In the genomic region with DNA sequence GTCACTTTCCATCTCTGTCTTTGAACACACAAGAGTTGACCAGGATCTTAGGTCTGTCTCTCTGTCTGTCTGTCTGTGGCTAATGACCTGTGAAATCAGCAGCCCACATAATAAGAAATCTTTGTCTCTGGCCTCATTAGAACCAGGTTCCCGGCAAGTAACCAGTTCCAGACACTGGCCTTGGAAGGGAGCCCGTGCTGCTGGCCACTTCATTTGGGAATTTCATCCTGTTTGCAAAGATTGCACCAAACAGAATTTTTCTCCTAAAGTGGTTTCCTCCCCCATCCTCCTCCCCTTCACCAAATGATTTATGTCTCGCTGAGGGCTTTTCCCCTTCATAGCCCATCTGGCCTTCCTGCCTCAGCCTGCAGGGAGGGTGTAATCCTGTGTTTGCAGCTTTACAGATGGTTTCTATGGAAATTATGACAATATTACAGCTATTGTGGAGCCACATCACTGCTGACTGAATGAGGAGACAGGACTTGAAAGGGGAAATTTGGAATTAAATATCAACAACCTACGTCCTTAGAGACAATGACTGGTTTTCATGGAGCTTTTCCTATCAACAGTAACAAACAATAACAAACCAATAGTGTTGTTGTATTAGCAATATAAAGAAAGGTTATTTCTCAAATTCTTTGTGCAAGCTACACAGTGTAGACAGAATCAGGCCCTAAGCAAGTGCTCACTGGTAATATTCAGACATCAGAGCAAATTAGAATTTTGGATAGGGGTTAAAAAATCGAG, we compare ENCODE assay signal across 10 cellular contexts. TPM values are rescaled to one million over a fixed set of nuclear protein-coding genes. Genes with fewer than 3 reads are reported as not detected.
DNase-seq lines count a peak whose midpoint lies in the region; ATAC-seq, FAIRE-seq and TF ChIP-seq lines count a peak whose summit lies in the region.
"Had no signal": no experiment of that assay in that cellular context is flagged by ENCODE, and none has a peak within 500 bp of the region (broad histone marks: within the 10 kb centered on the region; RNA-seq: fewer than 3 reads in every experiment).

No MANE protein-coding gene starts in this region.

- H3K9me3 ChIP-seq in liver (ENCODE audit: control insufficient read depth in 4 of 4, low read length in 3 of 4): no peaks in the 10 kb centered on the region
- no peaks in the 10 kb centered on the region for H3K9me3 ChIP-seq in HepG2 (ENCODE audit: low read length)
- no peaks in the 10 kb centered on the region for H3K9me3 ChIP-seq in tibial nerve

- H3K27ac ChIP-seq in liver (ENCODE audit: low read depth in 1 of 2, low read length in 2 of 2) (peak overlapping the region; percentile 14 to 39), HepG2 (ENCODE audit: extremely low read length, insufficient read depth, low read length) (no peak overlapping the region), tibial nerve (peak overlapping the region; percentile 3 to 81 (median 58))
- H3K27ac ChIP-seq: C4-2B, SJCRH30 had no signal

- TF ChIP-seq EP300 in HepG2 (IDR thresholded peaks at IDR 0.05; ENCODE audit: low read depth in 2 of 2, low read length in 2 of 2) (no peak), HepG2 (CRISPR knock-in tag; IDR thresholded peaks at IDR 0.05; ENCODE audit: borderline replicate concordance) (no peak), tibial nerve (IDR thresholded peaks at IDR 0.05) (peak in 1 of 2 donors; percentile 62)

- no peaks in the 10 kb centered on the region for H3K79me2 ChIP-seq in HepG2 (ENCODE audit: insufficient read depth, low read length)

- H3K4me2 ChIP-seq in HepG2 (ENCODE audit: low read depth, low read length): no peak overlapping the region

- H3K4me3 ChIP-seq in liver (ENCODE audit: low read depth in 1 of 3, low read length in 3 of 3) (no peak overlapping the region), HepG2 (replicated peaks in 1 of 3; ENCODE audit: insufficient read depth in 1 of 3, low read depth in 2 of 3, low read length in 3 of 3) (no peak overlapping the region), tibial nerve (no peak overlapping the region)
- H3K4me3 ChIP-seq: SJCRH30 had no signal

- FAIRE-seq in HepG2 (lab: Jason Lieb, UNC): no peak

- ATAC-seq in HepG2: no peak
- no peak for ATAC-seq in GM18511 (IDR thresholded peaks at IDR 0.05; ENCODE audit: unreplicated experiment)

- TF ChIP-seq RAD21 in liver (IDR thresholded peaks at IDR 0.05): no peak
- no peak for TF ChIP-seq RAD21 in HepG2 (CRISPR knock-in tag; IDR thresholded peaks at IDR 0.05)

- H3K9ac ChIP-seq in liver (ENCODE audit: low read depth in 1 of 2, low read length in 2 of 2): peak overlapping the region in 1 of 2 donors; percentile 77
- no peak overlapping the region for H3K9ac ChIP-seq in HepG2 (ENCODE audit: insufficient read depth, low read depth, low read length)

- H3K27me3 ChIP-seq in liver (ENCODE audit: control insufficient read depth in 4 of 4, insufficient read depth in 4 of 4, low read length in 3 of 4) (peaks cover 0 to 2% (median 0%) of the 10 kb centered on the region in 4 donors), HepG2 (ENCODE audit: control insufficient read depth in 1 of 2, insufficient read depth in 2 of 2, low read length in 2 of 2) (no peaks in the 10 kb centered on the region; a peak in 2 of 5 replicates), tibial nerve (no peaks in the 10 kb centered on the region)
- H3K27me3 ChIP-seq: SJCRH30 had no signal

- no peaks in the 10 kb centered on the region for H3K36me3 ChIP-seq in liver (ENCODE audit: control insufficient read depth in 4 of 4, insufficient read depth in 3 of 4, low read depth in 1 of 4, low read length in 3 of 4)
- H3K36me3 ChIP-seq in HepG2 (replicated peaks in 1 of 2; ENCODE audit: control insufficient read depth in 1 of 2, insufficient read depth in 2 of 2, low read length in 2 of 2): no peaks in the 10 kb centered on the region
- no peaks in the 10 kb centered on the region for H3K36me3 ChIP-seq in tibial nerve
- H3K36me3 ChIP-seq: SJCRH30 had no signal

- DNase-seq in HepG2 (ENCODE audit: low spot score): no peak
- DNase-seq in amniotic epithelial cell (ENCODE audit: low read depth): peak; percentile 99
- peak; percentile 95 for DNase-seq in kidney glomerular epithelial cell (lab: John Stamatoyannopoulos, UW)
- peak; percentile 49 to 77 for DNase-seq in tibial nerve (ENCODE audit: low spot score in 2 of 2)
- DNase-seq in NCI-H1048 (lab: John Stamatoyannopoulos, UW): no peak
- DNase-seq in activated CD8-positive, alpha-beta memory T cell treated with anti-CD3 and anti-CD28 coated beads, Interleukin-2, amount 50 U/mL, for 4 hours: no peak

- 52% methylated on average over 5 of the region's 5 CpGs for WGBS in liver
- 3% methylated on average over 4 of the region's 5 CpGs for WGBS in HepG2 (ENCODE audit: low lambda C conversion rate)
- WGBS in tibial nerve, 2 donors: 20 to 22% methylated on average over 5 of the region's 5 CpGs

- H3K4me1 ChIP-seq in liver (ENCODE audit: control insufficient read depth in 4 of 4, insufficient read depth in 4 of 4, low read length in 3 of 4) (no peaks in the 10 kb centered on the region), HepG2 (ENCODE audit: insufficient read depth, low read length) (no peaks in the 10 kb centered on the region), tibial nerve (peaks cover 0 to 44% (median 6%) of the 10 kb centered on the region in 4 donors)

- CTCF ChIA-PET in HepG2 (lab: Yijun Ruan, JAX; ENCODE audit: low intra/inter-chr PET ratio, low total read pairs): no interaction called here

- no TSS peak for BruUV-seq in HepG2 (replicated peaks; lab: Mats Ljungman, UMichigan)

- no peak for TF ChIP-seq POLR2A in HepG2 (IDR thresholded peaks at IDR 0.05; ENCODE audit: insufficient read depth in 1 of 2, low read depth in 2 of 2, low read length in 2 of 2)
- TF ChIP-seq POLR2A in tibial nerve (IDR thresholded peaks at IDR 0.05): no peak

- in situ Hi-C loops in HepG2 (cut with HindIII; ENCODE audit: extremely low pct_ligation_motif_present, low pct_unique_long_range_greater_than_20kb): no loop called here

- intact Hi-C loops in HepG2 (cut with micrococcal nuclease; ENCODE audit: unreplicated experiment): no loop called here

- no peak for TF ChIP-seq CTCF in liver (IDR thresholded peaks at IDR 0.05; ENCODE audit: low read depth, low read length, missing input control)
- no peak for TF ChIP-seq CTCF in HepG2 (CRISPR knock-in tag; IDR thresholded peaks at IDR 0.05)
- TF ChIP-seq CTCF in tibial nerve (IDR thresholded peaks at IDR 0.05): no peak

- no peak overlapping the region for H2AFZ ChIP-seq in HepG2 (ENCODE audit: low read length)

- POLR2A ChIA-PET in HepG2 (lab: Yijun Ruan, JAX): no interaction called here

- no peaks in the 10 kb centered on the region for H4K20me1 ChIP-seq in HepG2 (ENCODE audit: insufficient read depth, low read length)

TF ChIP-seq in liver, 16 proteins besides CTCF, POLR2A, EP300 and RAD21:
- TF ChIP-seq EGR1 (IDR thresholded peaks at IDR 0.05; ENCODE audit: low read depth in 2 of 2) (no peak), SP1 (IDR thresholded peaks at IDR 0.05) (peak; percentile 5)

TF ChIP-seq in HepG2, 621 proteins besides CTCF, POLR2A, EP300 and RAD21 (continues in another document):
- TF ChIP-seq, protein P1, sequence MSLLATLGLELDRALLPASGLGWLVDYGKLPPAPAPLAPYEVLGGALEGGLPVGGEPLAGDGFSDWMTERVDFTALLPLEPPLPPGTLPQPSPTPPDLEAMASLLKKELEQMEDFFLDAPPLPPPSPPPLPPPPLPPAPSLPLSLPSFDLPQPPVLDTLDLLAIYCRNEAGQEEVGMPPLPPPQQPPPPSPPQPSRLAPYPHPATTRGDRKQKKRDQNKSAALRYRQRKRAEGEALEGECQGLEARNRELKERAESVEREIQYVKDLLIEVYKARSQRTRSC (CRISPR knock-in tag; IDR thresholded peaks at IDR 0.05; ENCODE audit: low read depth): no peak
- TF ChIP-seq PCBP1 (IDR thresholded peaks at IDR 0.05; ENCODE audit: borderline replicate concordance, low read depth, low read length) (no peak), XRCC5 (optimal IDR thresholded peaks at IDR 0.05; ENCODE audit: low read length) (no peak), KLF6 (CRISPR knock-in tag; IDR thresholded peaks at IDR 0.05) (no peak), GZF1 (CRISPR knock-in tag; IDR thresholded peaks at IDR 0.05) (no peak), ZNF432 (CRISPR knock-in tag; IDR thresholded peaks at IDR 0.05; ENCODE audit: borderline replicate concordance) (no peak)
- TF ChIP-seq, protein P2, sequence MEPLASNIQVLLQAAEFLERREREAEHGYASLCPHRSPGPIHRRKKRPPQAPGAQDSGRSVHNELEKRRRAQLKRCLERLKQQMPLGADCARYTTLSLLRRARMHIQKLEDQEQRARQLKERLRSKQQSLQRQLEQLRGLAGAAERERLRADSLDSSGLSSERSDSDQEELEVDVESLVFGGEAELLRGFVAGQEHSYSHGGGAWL (CRISPR knock-in tag; IDR thresholded peaks at IDR 0.05): no peak

RNA-seq across cellular contexts. Expression of a gene that starts 25.7 kb away (rescaled TPM):
- total RNA-seq in liver (1 to 10 TPM; 2.1 to 3.6 TPM), HepG2 (2016; rRNA removed; fragmentation: Illumina TruSeq; extraction: Trizol) (0.15 TPM in 1 of 2 replicates, not detected in the other), tibial nerve (10 to 100 TPM; 38.9 to 68.0 (median 50.0) TPM)
- polyA plus RNA-seq in liver (1 to 10 TPM in 1 of 2 donors, under 1 TPM in 1; 0.35 to 1.3 TPM), HepG2 (2011; rRNA removed) (0.03 and 0.08 TPM in 2 replicates)
- total RNA-seq in HepG2 (2016; cell fraction: cytosol; rRNA removed; fragmentation: Illumina TruSeq; extraction: Trizol; ENCODE audit: low read depth): not detected in 2 replicates
- 0.03 and 0.13 TPM in 2 replicates for total RNA-seq in HepG2 (2016; cell fraction: insoluble cytoplasmic fraction; rRNA removed; fragmentation: Illumina TruSeq; extraction: Trizol)
- not detected in 2 replicates for total RNA-seq in HepG2 (2016; cell fraction: membrane; rRNA removed; fragmentation: Illumina TruSeq; extraction: Trizol)
- total RNA-seq in HepG2 (2016; cell fraction: nucleus; rRNA removed; fragmentation: Illumina TruSeq; extraction: Trizol): not detected in 2 replicates
- 0.01 TPM in 1 of 2 replicates, not detected in the other for polyA plus RNA-seq in HepG2 (2011; cell fraction: cytosol; rRNA removed)
- 0.03 and 0.16 TPM in 2 replicates for polyA plus RNA-seq in HepG2 (2011; cell fraction: nucleus; rRNA removed)
- not detected in 2 replicates for polyA plus RNA-seq in HepG2 (2012)
- not detected in 2 replicates for polyA plus RNA-seq in HepG2 (2016; cell fraction: cytosol; fragmentation: Illumina TruSeq; extraction: Trizol; ENCODE audit: low read depth)
- 0.04 TPM in 1 of 2 replicates, not detected in the other for polyA plus RNA-seq in HepG2 (2016; cell fraction: insoluble cytoplasmic fraction; fragmentation: Illumina TruSeq; extraction: Trizol; ENCODE audit: low read depth)
- 0.07 TPM in 1 of 2 replicates, not detected in the other for polyA plus RNA-seq in HepG2 (2016; cell fraction: membrane; fragmentation: Illumina TruSeq; extraction: Trizol; ENCODE audit: low read depth)
- polyA plus RNA-seq in HepG2 (2016; cell fraction: nucleus; fragmentation: Illumina TruSeq; extraction: Trizol; ENCODE audit: insufficient read depth, low read depth): not detected in 2 replicates
- polyA minus RNA-seq in HepG2 (2011; rRNA and poly(A)+ RNA removed; ENCODE audit: low replicate concordance): 2.1 TPM in 1 of 2 replicates, not detected in the other
- polyA minus RNA-seq in HepG2 (2011; cell fraction: cytosol; rRNA and poly(A)+ RNA removed): not detected in 2 replicates
- polyA minus RNA-seq in HepG2 (2011; cell fraction: nucleus; rRNA and poly(A)+ RNA removed): 0.12 and 0.26 TPM in 2 replicates

Comparison
In these comparisons a context has a peak if more than half of its experiments do, and no peak if none do; other contexts are left out.
1. DNase-seq: peak in amniotic epithelial cell (single experiment), kidney glomerular epithelial cell (single experiment) and tibial nerve (2 of 2); none in HepG2 (single experiment), NCI-H1048 (single experiment) and activated CD8-positive, alpha-beta memory T cell treated with anti-CD3 and anti-CD28 coated beads, Interleukin-2, amount 50 U/mL, for 4 hours (single experiment).
2. RNA of a gene that starts 25.7 kb away (total RNA-seq): 38.9 to 68.0 TPM in tibial nerve; 2.1 to 3.6 TPM in liver and 0.03 to 0.15 TPM in HepG2; every median in the first group is over 4 times any median in the second.